8 cellular contexts compared by ENCODE assay signal in genomic region chr10:101816913-101817541, GRCh38. TPM values are rescaled to one million over a fixed set of nuclear protein-coding genes. Genes with fewer than 3 reads are reported as not detected.
DNase-seq lines count a peak whose midpoint lies in the region; ATAC-seq, FAIRE-seq and TF ChIP-seq lines count a peak whose summit lies in the region.

No MANE protein-coding gene starts in this region.

- H3K4me1 ChIP-seq in SJCRH30 (0 out of 2 replicates have a peak, but pooled peaks cover 2% of the 10 kb centered on the region), fibroblast of lung (ENCODE audit: control insufficient read depth, extremely low read depth, insufficient read depth, low read length) (peaks cover 13% of the 10 kb centered on the region), sigmoid colon (peaks cover 0 to 51% (median 46%) of the 10 kb centered on the region in 4 donors)

- no peaks in the 10 kb centered on the region for H3K9me3 ChIP-seq in SJCRH30 (replicated peaks)
- no peaks in the 10 kb centered on the region for H3K9me3 ChIP-seq in fibroblast of lung (ENCODE audit: control insufficient read depth, insufficient read depth, low read depth, low read length)
- H3K9me3 ChIP-seq in sigmoid colon: no peaks in the 10 kb centered on the region

- 0 to 1% methylated on average over 17 of the region's 17 CpGs for WGBS in sigmoid colon, 2 donors

- TF ChIP-seq POLR2A in sigmoid colon (IDR thresholded peaks at IDR 0.05): no peak

- FAIRE-seq in frontal cortex (lab: Jason Lieb, UNC): no peak

- peak overlapping the region; percentile 99 for H3K9ac ChIP-seq in fibroblast of lung (ENCODE audit: insufficient read depth, low read length)

- H3K27me3 ChIP-seq in SJCRH30 (no peaks in the 10 kb centered on the region), fibroblast of lung (ENCODE audit: control insufficient read depth, insufficient read depth, low read length) (no peaks in the 10 kb centered on the region), sigmoid colon (no peaks in the 10 kb centered on the region)

- H2AFZ ChIP-seq in fibroblast of lung (ENCODE audit: low read length): no peak overlapping the region

- no peak for TF ChIP-seq CTCF in GM13976 (IDR thresholded peaks at IDR 0.05; ENCODE audit: borderline replicate concordance, control extremely low read depth, extremely low read depth, insufficient read depth, missing control alignments)
- no peak for TF ChIP-seq CTCF in fibroblast of lung (conservative IDR thresholded peaks at IDR 0.05 in 1 of 2, IDR thresholded peaks at IDR 0.05 in 1 of 2; ENCODE audit: low read depth in 1 of 2, low read length in 2 of 2)
- no peak for TF ChIP-seq CTCF in sigmoid colon (IDR thresholded peaks at IDR 0.05)

- H3K27ac ChIP-seq in SJCRH30 (peak overlapping the region; percentile 80; the same call in 1 of the 2 replicates), fibroblast of lung (ENCODE audit: insufficient read depth, low read length) (peak overlapping the region; percentile 98), sigmoid colon (peak overlapping the region; percentile 97 to 99 (median 98))

- H3K36me3 ChIP-seq in SJCRH30: peaks cover 15% of the 10 kb centered on the region
- no peaks in the 10 kb centered on the region for H3K36me3 ChIP-seq in fibroblast of lung (ENCODE audit: control insufficient read depth, insufficient read depth, low read length)
- peaks cover 0 to 10% (median 2%) of the 10 kb centered on the region in 4 donors for H3K36me3 ChIP-seq in sigmoid colon

- in situ Hi-C loops in GM13976 (cut with MboI; ENCODE audit: low sequenced_read_pairs, unreplicated experiment): no loop called here

- H3K4me3 ChIP-seq in SJCRH30 (peak overlapping the region; percentile 78), fibroblast of lung (replicated peaks in 1 of 4; ENCODE audit: control extremely low read depth in 1 of 4, insufficient read depth in 1 of 4, low read depth in 3 of 4, low read length in 4 of 4) (peak overlapping the region; percentile 45 to 99 (median 96)), sigmoid colon (peak overlapping the region; percentile 89 to 100 (median 97))

- no peak for TF ChIP-seq EP300 in sigmoid colon (IDR thresholded peaks at IDR 0.05)

- peaks cover 62% of the 10 kb centered on the region for H3K79me2 ChIP-seq in fibroblast of lung (ENCODE audit: control insufficient read depth, insufficient read depth, low read length)

- intact Hi-C loops in sigmoid colon (cut with DNase I): loop anchor here (5.0 kb wide), 2 partner anchors 35 to 300 kb away; partner anchors contain the start of gene NPM3

- peaks cover 11% of the 10 kb centered on the region for H4K20me1 ChIP-seq in fibroblast of lung (ENCODE audit: control insufficient read depth, extremely low read depth, insufficient read depth, low read length)

- no peak for ATAC-seq in HG02840 (IDR thresholded peaks at IDR 0.05; ENCODE audit: low FRiP score, unreplicated experiment)
- no peak for ATAC-seq in GM18873 (IDR thresholded peaks at IDR 0.05; ENCODE audit: low FRiP score, unreplicated experiment)

- H3K4me2 ChIP-seq in fibroblast of lung (ENCODE audit: extremely low read depth, insufficient read depth, low read length): peak overlapping the region; percentile 20

- peak; percentile 60 for DNase-seq in GM13976 (ENCODE audit: low spot score)
- DNase-seq in SJCRH30: peak; percentile 30 to 63
- DNase-seq in fibroblast of lung (ENCODE audit: low read depth in 2 of 2): no peak
- no peak for DNase-seq in sigmoid colon
- no peak for DNase-seq in AG20443 (ENCODE audit: low spot score)
- no peak for DNase-seq in frontal cortex (ENCODE audit: low spot score in 2 of 2)

RNA-seq across cellular contexts. Expression of gene OGA, which starts 1.2 kb away (rescaled TPM):
- 110 and 132 TPM in 2 replicates for total RNA-seq in SJCRH30 (2014; rRNA removed; shearing (Covaris generic))
- total RNA-seq in fibroblast of lung (108 and 193 TPM in 2 replicates), sigmoid colon (100 to 1,000 TPM; 124 to 143 (median 140) TPM), frontal cortex (407 TPM)
- polyA plus RNA-seq in fibroblast of lung (50.6 and 69.9 TPM in 2 replicates), sigmoid colon (10 to 100 TPM; 15.7 to 60.5 (median 23.4) TPM)
- 48.0 and 72.0 TPM in 2 replicates for polyA plus RNA-seq in fibroblast of lung (2012)
- polyA minus RNA-seq in fibroblast of lung (ENCODE audit: low replicate concordance): 17.7 and 37.2 TPM in 2 replicates

RNA-seq across cellular contexts. Expression of gene KCNIP2, which starts 26.6 kb away (rescaled TPM):
- total RNA-seq in SJCRH30 (2014; rRNA removed; shearing (Covaris generic)): 0.81 and 1.1 TPM in 2 replicates
- total RNA-seq in fibroblast of lung (0.77 and 1.8 TPM in 2 replicates), sigmoid colon (1 to 10 TPM; 1.8 to 7.1 (median 2.6) TPM), frontal cortex (12.6 TPM)
- polyA plus RNA-seq in fibroblast of lung (0.16 and 0.37 TPM in 2 replicates), sigmoid colon (1 to 10 TPM in 1 of 3 donors, not detected in 2; 3.3 TPM)
- 0.30 and 0.31 TPM in 2 replicates for polyA plus RNA-seq in fibroblast of lung (2012)
- 0.43 TPM in 1 of 2 replicates, not detected in the other for polyA minus RNA-seq in fibroblast of lung (ENCODE audit: low replicate concordance)

RNA-seq across cellular contexts. Expression of gene NPM3, which starts 33.8 kb away (rescaled TPM):
- 238 and 287 TPM in 2 replicates for total RNA-seq in SJCRH30 (2014; rRNA removed; shearing (Covaris generic))
- total RNA-seq in fibroblast of lung (80.8 and 95.3 TPM in 2 replicates), sigmoid colon (10 to 100 TPM; 23.0 to 45.7 (median 29.8) TPM), frontal cortex (53.4 TPM)
- polyA plus RNA-seq in fibroblast of lung (29.1 and 46.7 TPM in 2 replicates), sigmoid colon (10 to 100 TPM; 17.8 to 64.9 (median 26.4) TPM)
- polyA plus RNA-seq in fibroblast of lung (2012): 43.0 and 67.3 TPM in 2 replicates
- polyA minus RNA-seq in fibroblast of lung (ENCODE audit: low replicate concordance): 52.3 and 71.5 TPM in 2 replicates

RNA-seq across cellular contexts. Expression of gene FGF8, which starts 41.1 kb away (rescaled TPM):
- 115 and 123 TPM in 2 replicates for total RNA-seq in SJCRH30 (2014; rRNA removed; shearing (Covaris generic))
- total RNA-seq in fibroblast of lung (not detected in 2 replicates), sigmoid colon (not detected), frontal cortex (not detected)
- polyA plus RNA-seq in fibroblast of lung (not detected in 2 replicates), sigmoid colon (under 1 TPM in 1 of 3 donors, not detected in 2; 0.10 TPM)
- polyA plus RNA-seq in fibroblast of lung (2012): not detected in 2 replicates
- polyA minus RNA-seq in fibroblast of lung (ENCODE audit: low replicate concordance): not detected in 2 replicates

Comparison
In these comparisons a context has a peak if more than half of its experiments do, and no peak if none do; other contexts are left out.
1. DNase-seq: peak in GM13976 (single experiment) and SJCRH30 (2 of 2); none in fibroblast of lung (0 of 2), sigmoid colon (single experiment), AG20443 (single experiment) and frontal cortex (0 of 2).
2. Peak in every context shown above with its lines, with median percentiles within 50 percentile points of each other: H3K27ac ChIP-seq and H3K4me3 ChIP-seq.